18 cellular contexts compared by ENCODE assay signal in the genomic region with DNA sequence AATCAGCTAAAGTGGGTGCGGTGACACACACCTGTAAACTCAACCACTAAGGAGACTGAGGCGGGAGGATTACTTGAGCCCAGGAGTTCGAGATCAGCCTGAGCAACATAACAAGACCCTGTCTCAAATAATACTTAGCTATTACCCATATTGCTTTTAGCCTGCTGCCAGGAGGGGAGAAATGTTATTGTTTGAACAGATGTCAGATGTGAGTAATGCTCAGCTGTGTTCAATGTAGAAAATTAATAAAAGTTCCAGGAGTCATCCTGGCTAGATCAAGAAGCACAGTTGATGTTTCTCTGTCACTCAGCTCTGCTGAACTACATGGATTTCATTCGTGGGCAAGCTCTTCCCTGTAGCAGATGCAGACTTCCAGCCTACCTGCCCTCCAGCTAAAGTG. TPM values are rescaled to one million over a fixed set of nuclear protein-coding genes. Genes with fewer than 3 reads are reported as not detected.
DNase-seq lines count a peak whose midpoint lies in the region; ATAC-seq and TF ChIP-seq lines count a peak whose summit lies in the region.
"Had no signal": no experiment of that assay in that cellular context is flagged by ENCODE, and none has a peak within 500 bp of the region (broad histone marks: within the 10 kb centered on the region; RNA-seq: fewer than 3 reads in every experiment).

No MANE protein-coding gene starts in this region.

- CTCF ChIA-PET in RWPE1 (lab: Yijun Ruan, JAX): interaction anchor here (1.0 kb wide), 1 partner anchor 268 kb away, joined by 3 read pairs; no protein-coding TSS in a partner anchor

- intact Hi-C loops in esophagus squamous epithelium (cut with DNase I): loop anchor here (5.0 to 10.0 kb wide), 2 partner anchors 54 to 266 kb away; no protein-coding TSS in a partner anchor

- ATAC-seq in HG02884 (IDR thresholded peaks at IDR 0.05; ENCODE audit: unreplicated experiment): no peak
- ATAC-seq: Right ventricle myocardium inferior had no signal

- DNase-seq in RWPE1 (ENCODE audit: low spot score): no peak
- no peak for DNase-seq in esophagus squamous epithelium (lab: John Stamatoyannopoulos, UW)
- peak; percentile 25 for DNase-seq in kidney tubule cell (ENCODE audit: low spot score)
- peak; percentile 22 for DNase-seq in stromal cell of bone marrow (ENCODE audit: low read depth)
- no peak for DNase-seq in epidermal melanocyte (ENCODE audit: insufficient read length, low spot score)
- DNase-seq in DMS79 treated with DMSO at 0.1 percent for 48 hours (lab: John Stamatoyannopoulos, UW): no peak
- DNase-seq in NCI-H526 (lab: John Stamatoyannopoulos, UW): no peak
- DNase-seq: CD4-positive, alpha-beta T cell; DND-41; H9; NCI-H1048; NCI-H2107; NCI-H345; NCI-H69; PC-9 had no signal

- peaks cover 20 to 79% (median 43%) of the 10 kb centered on the region in 3 donors for H3K4me1 ChIP-seq in esophagus squamous epithelium

- no peak for TF ChIP-seq POLR2A in esophagus squamous epithelium (IDR thresholded peaks at IDR 0.05)

- H3K27me3 ChIP-seq in esophagus squamous epithelium: no peaks in the 10 kb centered on the region

- POLR2A ChIA-PET in RWPE1 (lab: Yijun Ruan, JAX; ENCODE audit: low non-redundant PET): no interaction called here

- H3K27ac ChIP-seq in RWPE1: peak overlapping the region; percentile 58
- H3K27ac ChIP-seq in esophagus squamous epithelium: peak overlapping the region in 3 of 4 donors; percentile 14 to 77 (median 63)
- H3K27ac ChIP-seq: PC-9, SK-N-MC had no signal

- peaks cover 0 to 25% (median 0%) of the 10 kb centered on the region in 3 donors for H3K36me3 ChIP-seq in esophagus squamous epithelium

- no peaks in the 10 kb centered on the region for H3K9me3 ChIP-seq in esophagus squamous epithelium

- 53 to 76% methylated on average over 4 of the region's 4 CpGs for WGBS in esophagus squamous epithelium, 2 donors

- H3K4me3 ChIP-seq in esophagus squamous epithelium: no peak overlapping the region
- H3K4me3 ChIP-seq: PC-9, SK-N-MC had no signal

- no peak for TF ChIP-seq CTCF in RWPE1 (conservative IDR thresholded peaks at IDR 0.05; ENCODE audit: low read depth)
- TF ChIP-seq CTCF in esophagus squamous epithelium (IDR thresholded peaks at IDR 0.05): no peak

RNA-seq across cellular contexts. Expression of a gene that starts 22.2 kb away (rescaled TPM):
- total RNA-seq in esophagus squamous epithelium: 10 to 100 TPM in 3 of 4 donors, 1 to 10 TPM in 1; 6.3 to 21.5 (median 13.7) TPM

RNA-seq across cellular contexts. Expression of a gene that starts 22.4 kb away (rescaled TPM):
- 10 to 100 TPM; 14.4 to 47.9 (median 30.0) TPM for total RNA-seq in esophagus squamous epithelium

Comparison
In these comparisons a context has a peak if more than half of its experiments do, and no peak if none do; other contexts are left out.
1. DNase-seq: peak in kidney tubule cell (single experiment) and stromal cell of bone marrow (single experiment); none in RWPE1 (single experiment), esophagus squamous epithelium (single experiment), epidermal melanocyte (single experiment), DMS79 treated with DMSO at 0.1 percent for 48 hours (single experiment) and NCI-H526 (0 of 2).